ENCODE assay signal across 23 cellular contexts in genomic region chr12:49422038-49422575, GRCh38. TPM values are rescaled to one million over a fixed set of nuclear protein-coding genes. Genes with fewer than 3 reads are reported as not detected.
DNase-seq lines count a peak whose midpoint lies in the region; ATAC-seq and TF ChIP-seq lines count a peak whose summit lies in the region.
"Had no signal": no experiment of that assay in that cellular context is flagged by ENCODE, and none has a peak within 500 bp of the region (broad histone marks: within the 10 kb centered on the region; RNA-seq: fewer than 3 reads in every experiment).

No MANE protein-coding gene starts in this region.

- TF ChIP-seq CTCF in Caco-2 (IDR thresholded peaks at IDR 0.05; ENCODE audit: insufficient read depth in 1 of 2, low read depth in 1 of 2, low read length in 1 of 2, severe bottlenecking in 1 of 2, unreplicated experiment in 1 of 2) (no peak), PC-3 (conservative IDR thresholded peaks at IDR 0.05; ENCODE audit: low read depth, low read length) (no peak), HFFc6 (IDR thresholded peaks at IDR 0.05) (no peak)

- H3K27ac ChIP-seq in PC-3 (ENCODE audit: low read length): no peak overlapping the region
- H3K27ac ChIP-seq: GM23248, KMS-11 had no signal

- H2AFZ ChIP-seq in PC-3 (ENCODE audit: low read length): no peak overlapping the region
- H2AFZ ChIP-seq: GM23248 had no signal

- no peak overlapping the region for H3K9ac ChIP-seq in PC-3 (ENCODE audit: low read length)
- H3K9ac ChIP-seq: GM23248, KMS-11 had no signal

- H3K36me3 ChIP-seq in Caco-2 (ENCODE audit: control insufficient read depth, insufficient read depth, low read length) (no peaks in the 10 kb centered on the region), PC-3 (ENCODE audit: low read depth, low read length) (no peaks in the 10 kb centered on the region; the same call in 1 of the 2 replicates)

- H3K9me3 ChIP-seq in Caco-2 (no peaks in the 10 kb centered on the region), PC-3 (ENCODE audit: low read length) (no peaks in the 10 kb centered on the region)

- no peaks in the 10 kb centered on the region for H3K9me2 ChIP-seq in PC-3 (replicated peaks; ENCODE audit: low read length)

- no peaks in the 10 kb centered on the region for H3F3A ChIP-seq in PC-3 (ENCODE audit: low read length, unreplicated experiment)

- H3K9me3 Mint-ChIP-seq in Caco-2 (ENCODE audit: unreplicated experiment) (no peaks in the 10 kb centered on the region), HFFc6 (no peaks in the 10 kb centered on the region)
- H3K9me3 Mint-ChIP-seq: H9 had no signal

- CTCF ChIA-PET in Caco-2 (lab: Charles Lee) (interaction anchor here (1.3 to 1.7 kb wide), 4 partner anchors 55 to 158 kb away, joined by 7 to 11 read pairs (median 10); partner anchors contain the start of gene SPATS2), PC-3 (lab: Charles Lee) (no interaction called here)

- H3K4me1 Mint-ChIP-seq in Caco-2 (ENCODE audit: low read depth, unreplicated experiment): peaks cover 36% of the 10 kb centered on the region
- H3K4me1 Mint-ChIP-seq in HFFc6 (ENCODE audit: low read depth): peaks cover 28% of the 10 kb centered on the region
- H3K4me1 Mint-ChIP-seq: B cell, CD14-positive monocyte had no signal

- no peaks in the 10 kb centered on the region for H4K20me1 ChIP-seq in PC-3 (ENCODE audit: low read length)

- intact Hi-C loops in Caco-2 (cut with micrococcal nuclease; ENCODE audit: unreplicated experiment) (no loop called here), PC-3 (cut with micrococcal nuclease) (no loop called here)

- H3K4me2 ChIP-seq in PC-3 (ENCODE audit: low read length): no peak overlapping the region
- H3K4me2 ChIP-seq: KMS-11 had no signal

- H3K27me3 ChIP-seq in Caco-2 (replicated peaks; ENCODE audit: control insufficient read depth, insufficient read depth, low read length) (no peaks in the 10 kb centered on the region), PC-3 (ENCODE audit: low read length) (no peaks in the 10 kb centered on the region)

- peak; percentile 20; the same call in 1 of the 2 replicates for ATAC-seq in PC-3
- ATAC-seq: Right ventricle myocardium inferior had no signal

- no peaks in the 10 kb centered on the region for H3K27me3 Mint-ChIP-seq in Caco-2 (ENCODE audit: insufficient read depth, unreplicated experiment)
- no peaks in the 10 kb centered on the region for H3K27me3 Mint-ChIP-seq in HFFc6 (ENCODE audit: insufficient read depth)
- H3K27me3 Mint-ChIP-seq: B cell had no signal

- BruUV-seq in Caco-2 (replicated peaks; lab: Mats Ljungman, UMichigan) (no TSS peak), PC-3 (replicated peaks; lab: Mats Ljungman, UMichigan) (no TSS peak)

- POLR2A ChIA-PET in Caco-2 (lab: Charles Lee): interaction anchor here (0.8 to 1.7 kb wide), 2 partner anchors 55 to 190 kb away, joined by 5 to 24 read pairs; partner anchors contain the start of gene SPATS2
- POLR2A ChIA-PET in PC-3 (lab: Charles Lee; ENCODE audit: unreplicated experiment): interaction anchor here (0.6 kb wide), 1 partner anchor 663 kb away, joined by 3 read pairs; the partner anchor contains the start of gene SMARCD1

- H3K4me1 ChIP-seq in Caco-2 (peaks cover 49% of the 10 kb centered on the region), PC-3 (ENCODE audit: insufficient read depth, low read length) (no peaks in the 10 kb centered on the region)

- peaks cover 14% of the 10 kb centered on the region for H3K36me3 Mint-ChIP-seq in Caco-2 (ENCODE audit: insufficient read depth, unreplicated experiment)
- peaks cover 20% of the 10 kb centered on the region for H3K36me3 Mint-ChIP-seq in HFFc6 (ENCODE audit: low read depth)

- DNase-seq in Caco-2 (no peak), PC-3 (no peak), amniotic epithelial cell (ENCODE audit: low read depth) (peak; percentile 44), iris pigment epithelial cell (ENCODE audit: low read depth) (peak; percentile 15), NCI-H510A treated with DMSO at 0.1 percent for 48 hours (lab: John Stamatoyannopoulos, UW) (no peak), COLO668 (lab: John Stamatoyannopoulos, UW; ENCODE audit: unreplicated experiment) (no peak), HFFc6 (no peak), SHP77 treated with DMSO at 0.1 percent for 48 hours (lab: John Stamatoyannopoulos, UW) (no peak)
- DNase-seq: DMS79, GM23248, H9, MV-4-11, NCI-H1105 treated with DMSO at 0.1 percent for 48 hours, NCI-H1694, NCI-H2081, NCI-H2171, NCI-H345, NCI-H524 treated with DMSO at 0.1 percent for 48 hours, NCI-H82 had no signal

- H3K4me3 ChIP-seq in Caco-2 (ENCODE audit: low read depth, low read length) (no peak overlapping the region), PC-3 (ENCODE audit: low read length) (no peak overlapping the region)
- H3K4me3 ChIP-seq: GM23248 had no signal

- no peak overlapping the region for H3K4me3 Mint-ChIP-seq in Caco-2 (ENCODE audit: unreplicated experiment)
- no peak overlapping the region for H3K4me3 Mint-ChIP-seq in HFFc6
- H3K4me3 Mint-ChIP-seq: B cell, CD14-positive monocyte, H9 had no signal

- H3K79me2 ChIP-seq in PC-3 (ENCODE audit: low read length): peaks cover 9% of the 10 kb centered on the region; the same call in 1 of the 2 replicates

- peak overlapping the region; percentile 40 for H3K27ac Mint-ChIP-seq in Caco-2 (ENCODE audit: unreplicated experiment)
- no peak overlapping the region for H3K27ac Mint-ChIP-seq in HFFc6
- H3K27ac Mint-ChIP-seq: B cell, CD14-positive monocyte, H9 had no signal

RNA-seq across cellular contexts. Expression of gene SPATS2, which starts 54.8 kb away (rescaled TPM):
- total RNA-seq in Caco-2 (2022) (43.1 and 48.9 TPM in 2 replicates), PC-3 (2014; rRNA removed) (27.0 and 29.0 TPM in 2 replicates)
- total RNA-seq in HFFc6 (2021; fragmentation: NEBNext Ultra II Directional; extraction: Animal tissue kit (Norgen Biotek cat#: 25700)): 10 to 100 TPM; 33.4 to 64.4 (median 50.9) TPM

Comparison
In these comparisons a context has a peak if more than half of its experiments do, and no peak if none do; other contexts are left out.
1. DNase-seq: peak in amniotic epithelial cell (single experiment) and iris pigment epithelial cell (single experiment); none in Caco-2 (0 of 2), PC-3 (single experiment), NCI-H510A treated with DMSO at 0.1 percent for 48 hours (single experiment), COLO668 (single experiment), HFFc6 (single experiment) and SHP77 treated with DMSO at 0.1 percent for 48 hours (single experiment).